ENCODE assay signal across 8 cellular contexts in the genomic region with DNA sequence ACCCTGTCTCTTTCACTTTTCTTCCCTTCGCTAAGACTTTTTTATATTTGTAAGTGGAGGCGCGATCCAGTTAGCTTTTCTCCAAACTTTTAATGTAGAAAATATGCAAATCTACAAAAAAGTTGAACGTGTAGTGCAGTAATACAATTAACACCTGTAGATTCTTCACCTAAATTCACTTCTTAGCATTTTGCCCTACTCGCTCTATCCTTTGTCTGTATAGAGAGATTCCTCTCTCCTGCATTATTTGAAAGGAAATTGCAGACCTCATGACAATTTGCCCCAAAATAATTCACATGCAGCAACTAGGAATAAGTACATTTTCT. TPM values are rescaled to one million over a fixed set of nuclear protein-coding genes. Genes with fewer than 3 reads are reported as not detected.
DNase-seq lines count a peak whose midpoint lies in the region; ATAC-seq and TF ChIP-seq lines count a peak whose summit lies in the region.

No MANE protein-coding gene starts in this region.

- peak overlapping the region; percentile 72 for H3K4me3 Mint-ChIP-seq in activated CD4-positive, alpha-beta memory T cell treated with anti-CD3 and anti-CD28 coated beads for 36 hours

- no peak overlapping the region for H3K27ac ChIP-seq in hepatocyte

- peak overlapping the region; percentile 92 for H2AFZ ChIP-seq in hepatocyte

- H3K9me3 ChIP-seq in hepatocyte (ENCODE audit: low read depth), result no peaks in the 10 kb centered on the region

- peaks cover 8% of the 10 kb centered on the region for H3K4me1 Mint-ChIP-seq in activated CD4-positive, alpha-beta memory T cell treated with anti-CD3 and anti-CD28 coated beads for 36 hours (ENCODE audit: low read depth)

- H3K36me3 ChIP-seq in hepatocyte (replicated peaks; ENCODE audit: insufficient read depth, low read depth), result no peaks in the 10 kb centered on the region

- H3K27me3 Mint-ChIP-seq in activated CD4-positive, alpha-beta memory T cell treated with anti-CD3 and anti-CD28 coated beads for 36 hours, result peaks cover 3% of the 10 kb centered on the region

- intact Hi-C loops in activated CD4-positive, alpha-beta memory T cell treated with anti-CD3 and anti-CD28 coated beads for 36 hours (cut with micrococcal nuclease), result no loop called here

- H3K4me3 ChIP-seq in GM12865 (ENCODE audit: low read depth, low read length) (peak overlapping the region; percentile 33), hepatocyte (peak overlapping the region; percentile 71), skeletal muscle cell (ENCODE audit: low read depth, low read length) (peak overlapping the region; percentile 57)

- H3K9me2 ChIP-seq in hepatocyte (replicated peaks; ENCODE audit: insufficient read depth), result no peaks in the 10 kb centered on the region

- H3K9me3 Mint-ChIP-seq in activated CD4-positive, alpha-beta memory T cell treated with anti-CD3 and anti-CD28 coated beads for 36 hours, result no peaks in the 10 kb centered on the region

- ATAC-seq in GM21447 (IDR thresholded peaks at IDR 0.05; ENCODE audit: unreplicated experiment) (no peak), HG03108 (IDR thresholded peaks at IDR 0.05; ENCODE audit: unreplicated experiment) (no peak)

- H3K36me3 Mint-ChIP-seq in activated CD4-positive, alpha-beta memory T cell treated with anti-CD3 and anti-CD28 coated beads for 36 hours, result no peaks in the 10 kb centered on the region

- H3K27ac Mint-ChIP-seq in activated CD4-positive, alpha-beta memory T cell treated with anti-CD3 and anti-CD28 coated beads for 36 hours, result no peak overlapping the region

- H3K4me1 ChIP-seq in hepatocyte (ENCODE audit: insufficient read depth), result peaks cover 19% of the 10 kb centered on the region

- H3K79me2 ChIP-seq in hepatocyte, result no peaks in the 10 kb centered on the region

- POLR2A ChIA-PET in activated CD4-positive, alpha-beta memory T cell treated with anti-CD3 and anti-CD28 coated beads for 36 hours (lab: Charles Lee), result no interaction called here

- CTCF ChIA-PET in activated CD4-positive, alpha-beta memory T cell treated with anti-CD3 and anti-CD28 coated beads for 36 hours (lab: Charles Lee), result interaction anchor here (0.8 to 1.4 kb wide), 2 partner anchors 18 to 130 kb away, joined by 3 to 7 read pairs; no protein-coding TSS in a partner anchor

- no peaks in the 10 kb centered on the region for H4K20me1 ChIP-seq in hepatocyte (ENCODE audit: insufficient read depth, poor library complexity, severe bottlenecking)

- peak overlapping the region; percentile 96 for H3K4me2 ChIP-seq in hepatocyte

- H3K27me3 ChIP-seq in hepatocyte, result no peaks in the 10 kb centered on the region

- WGBS in hepatocyte (ENCODE audit: low lambda C conversion rate, missing lambda C conversion rate), result 14% methylated on average over 5 of the region's 5 CpGs

- TF ChIP-seq CTCF in GM12865 (IDR thresholded peaks at IDR 0.05; ENCODE audit: insufficient read depth, low read depth, low read length, missing control alignments) (no peak), hepatocyte (IDR thresholded peaks at IDR 0.05; ENCODE audit: poor library complexity) (no peak)

- no peak for DNase-seq in GM12865 (ENCODE audit: low read depth)
- no peak for DNase-seq in activated CD4-positive, alpha-beta memory T cell treated with anti-CD3 and anti-CD28 coated beads for 36 hours
- DNase-seq in hepatocyte (ENCODE audit: low spot score), result no peak
- no peak for DNase-seq in skeletal muscle cell (ENCODE audit: low read depth)
- DNase-seq in UCSD-AML1 (lab: John Stamatoyannopoulos, UW; ENCODE audit: unreplicated experiment), result no peak
- DNase-seq in nucleus accumbens (lab: John Stamatoyannopoulos, UW), result no peak

RNA-seq across cellular contexts. Expression of a gene that starts 21.4 kb away (rescaled TPM):
- total RNA-seq in activated CD4-positive, alpha-beta memory T cell treated with anti-CD3 and anti-CD28 coated beads for 36 hours, result 1 to 10 TPM; 1.2 to 1.6 TPM
- total RNA-seq in hepatocyte, result 1.5 and 2.4 TPM in 2 replicates
- 2.6 and 5.6 TPM in 2 replicates for polyA plus RNA-seq in hepatocyte

RNA-seq across cellular contexts. Expression of a gene that starts 35.7 kb away (rescaled TPM):
- 10 to 100 TPM; 49.9 to 50.7 TPM for total RNA-seq in activated CD4-positive, alpha-beta memory T cell treated with anti-CD3 and anti-CD28 coated beads for 36 hours
- 45.0 and 45.4 TPM in 2 replicates for total RNA-seq in hepatocyte
- 15.3 and 21.5 TPM in 2 replicates for polyA plus RNA-seq in hepatocyte
